In the genomic region with DNA sequence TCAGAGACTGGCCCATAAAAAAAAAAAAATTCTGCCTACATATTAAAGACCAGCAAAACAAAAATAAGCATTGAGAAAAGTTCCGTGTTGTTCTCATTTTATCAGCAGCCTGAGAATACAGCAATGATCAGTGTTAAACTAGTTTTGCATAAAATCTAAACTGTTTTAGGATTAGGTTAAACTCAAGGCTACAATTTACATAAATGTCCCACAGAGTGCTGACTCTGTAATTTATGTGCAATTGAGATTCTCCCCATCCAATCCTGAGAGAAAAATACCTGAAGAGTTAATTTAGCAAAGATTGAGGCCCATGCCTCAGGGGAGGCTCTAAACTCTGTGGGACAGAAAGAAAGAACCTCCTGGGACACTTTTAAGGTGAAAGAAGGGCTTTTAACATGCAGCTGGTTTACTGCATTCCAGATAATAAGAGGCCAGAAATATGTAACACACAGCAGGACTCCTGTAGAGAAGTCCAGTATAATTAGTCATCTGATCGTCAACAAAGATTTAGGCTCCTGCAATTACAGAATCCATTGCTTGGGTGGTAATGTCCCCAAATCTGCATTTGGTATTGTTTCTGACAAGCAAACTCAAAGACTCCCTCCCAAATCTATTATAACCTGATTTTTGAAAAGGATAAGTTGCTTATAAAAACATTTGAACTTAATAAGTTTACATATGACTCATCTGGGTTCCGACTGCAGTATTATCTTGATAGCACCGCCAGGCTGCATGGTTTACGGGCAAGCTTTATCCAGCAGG, we compare ENCODE assay signal across 10 cellular contexts.
A peak's percentile ranks its signal among the peaks of the same experiment; 100 is the strongest.
DNase-seq lines count a peak whose midpoint lies in the region; FAIRE-seq and TF ChIP-seq lines count a peak whose summit lies in the region.
"Had no signal": no experiment of that assay in that cellular context is flagged by ENCODE, and none has a peak within 500 bp of the region (broad histone marks: within the 10 kb centered on the region; RNA-seq: fewer than 3 reads in every experiment).

No MANE protein-coding gene starts in this region.

- H3K9me3 ChIP-seq in endothelial cell of umbilical vein (replicated peaks; ENCODE audit: control insufficient read depth, insufficient read depth, low read length), result no peaks in the 10 kb centered on the region
- H3K9me3 ChIP-seq: tibial nerve had no signal

- no peak overlapping the region for H3K9ac ChIP-seq in endothelial cell of umbilical vein (replicated peaks; ENCODE audit: extremely low read depth, insufficient read depth, low read length)

- H3K27ac ChIP-seq in endothelial cell of umbilical vein (ENCODE audit: insufficient read depth, low read depth, low read length), result no peak overlapping the region
- H3K27ac ChIP-seq: tibial nerve had no signal

- CTCF ChIA-PET in endothelial cell of umbilical vein (lab: Charles Lee), result interaction anchor here (1.0 to 1.9 kb wide), 3 partner anchors 10 to 33 kb away, joined by 3 to 5 read pairs (median 4); no protein-coding TSS in a partner anchor

- no peaks in the 10 kb centered on the region for H3K36me3 ChIP-seq in endothelial cell of umbilical vein (ENCODE audit: control insufficient read depth in 2 of 2, extremely low read depth in 1 of 2, insufficient read depth in 2 of 2, low read length in 2 of 2)
- H3K36me3 ChIP-seq: tibial nerve had no signal

- intact Hi-C loops in endothelial cell of umbilical vein (cut with micrococcal nuclease), result no loop called here

- peak; percentile 25 for DNase-seq in H4 (ENCODE audit: low spot score)
- DNase-seq in NCI-H69 (lab: John Stamatoyannopoulos, UW), result peak; percentile 95
- DNase-seq in endothelial cell of umbilical vein (ENCODE audit: low read depth, low spot score), result peak; percentile 69
- DNase-seq in retinal pigment epithelial cell (ENCODE audit: low read depth), result peak; percentile 37
- DNase-seq in medulla oblongata (ENCODE audit: extremely low spot score), result no peak
- no peak for DNase-seq in ACHN
- DNase-seq in activated naive CD4-positive, alpha-beta T cell treated with anti-CD3 and anti-CD28 coated beads, Interleukin-2, amount 50 U/mL, for 16 hours, result no peak
- DNase-seq: activated CD4-positive, CD25-positive, alpha-beta regulatory T cell treated with anti-CD3 and anti-CD28 coated beads, Interleukin-2, amount 50 U/mL, for 72 hours had no signal

- no peak for TF ChIP-seq CTCF in endothelial cell of umbilical vein (IDR thresholded peaks at IDR 0.05; ENCODE audit: extremely low read depth in 1 of 2, insufficient read depth in 1 of 2, low read depth in 1 of 2, low read length in 2 of 2)
- TF ChIP-seq CTCF in retinal pigment epithelial cell (conservative IDR thresholded peaks at IDR 0.05; ENCODE audit: low read depth, low read length), result peak; percentile 20

- dilution Hi-C loops in endothelial cell of umbilical vein (cut with MboI; ENCODE audit: extremely low pct_ligation_motif_present, low sequenced_read_pairs), result no loop called here

- peaks cover 3% of the 10 kb centered on the region for H3K9me1 ChIP-seq in endothelial cell of umbilical vein (replicated peaks; ENCODE audit: control insufficient read depth, extremely low read depth, insufficient read depth, low read length)

- no peaks in the 10 kb centered on the region for H3K79me2 ChIP-seq in endothelial cell of umbilical vein (ENCODE audit: control insufficient read depth, insufficient read depth, low read length)

- no peak overlapping the region for H2AFZ ChIP-seq in endothelial cell of umbilical vein (ENCODE audit: low read depth, low read length)

- no peaks in the 10 kb centered on the region for H3K4me1 ChIP-seq in endothelial cell of umbilical vein (ENCODE audit: control insufficient read depth, extremely low read depth, insufficient read depth, low read length)
- H3K4me1 ChIP-seq: tibial nerve had no signal

- BruUV-seq in endothelial cell of umbilical vein (replicated peaks; lab: Mats Ljungman, UMichigan), result no TSS peak

- in situ Hi-C loops in ACHN (cut with HindIII; ENCODE audit: low pct_ligation_motif_present, low pct_unique_long_range_greater_than_20kb, low sequenced_read_pairs), result no loop called here

- no peak for TF ChIP-seq POLR2A in endothelial cell of umbilical vein (IDR thresholded peaks at IDR 0.05; ENCODE audit: low read depth, low read length)

- FAIRE-seq in endothelial cell of umbilical vein (lab: Jason Lieb, UNC), result no peak
- FAIRE-seq: colon had no signal

- no peak overlapping the region for H3K4me3 ChIP-seq in endothelial cell of umbilical vein (replicated peaks in 1 of 3; ENCODE audit: insufficient read depth in 1 of 3, low read depth in 1 of 3, low read length in 3 of 3)
- H3K4me3 ChIP-seq in retinal pigment epithelial cell (ENCODE audit: low read length), result no peak overlapping the region
- H3K4me3 ChIP-seq: tibial nerve had no signal

- no peaks in the 10 kb centered on the region for H4K20me1 ChIP-seq in endothelial cell of umbilical vein (replicated peaks; ENCODE audit: control insufficient read depth, extremely low read depth, insufficient read depth, low read length)

- H3K4me2 ChIP-seq in endothelial cell of umbilical vein (ENCODE audit: insufficient read depth, low read length), result no peak overlapping the region

- POLR2A ChIA-PET in endothelial cell of umbilical vein (lab: Charles Lee), result no interaction called here

- peaks cover 0 to 1% of the 10 kb centered on the region in 2 experiments for H3K27me3 ChIP-seq in endothelial cell of umbilical vein (ENCODE audit: control insufficient read depth in 2 of 2, insufficient read depth in 2 of 2, low read length in 2 of 2)
- H3K27me3 ChIP-seq: tibial nerve had no signal

TF ChIP-seq in endothelial cell of umbilical vein, 7 proteins besides CTCF, POLR2A, EP300 and RAD21:
- TF ChIP-seq FOS (IDR thresholded peaks at IDR 0.05; ENCODE audit: borderline replicate concordance, insufficient read depth, low read length) (peak; percentile 32), GATA2 (IDR thresholded peaks at IDR 0.05; ENCODE audit: insufficient read depth, insufficient read length, low read depth, low read length) (no peak)

Comparison
In these comparisons a context has a peak if more than half of its experiments do, and no peak if none do; other contexts are left out.
1. DNase-seq: peak in H4 (single experiment), NCI-H69 (single experiment), endothelial cell of umbilical vein (single experiment) and retinal pigment epithelial cell (single experiment); none in medulla oblongata (single experiment), ACHN (single experiment) and activated naive CD4-positive, alpha-beta T cell treated with anti-CD3 and anti-CD28 coated beads, Interleukin-2, amount 50 U/mL, for 16 hours (single experiment).